Comparison of ENCODE assay signal across 22 cellular contexts in genomic region chr3:14636496-14637087, GRCh38. TPM values are rescaled to one million over a fixed set of nuclear protein-coding genes. Genes with fewer than 3 reads are reported as not detected.
A peak's percentile ranks its signal among the peaks of the same experiment; 100 is the strongest.
DNase-seq lines count a peak whose midpoint lies in the region; ATAC-seq and TF ChIP-seq lines count a peak whose summit lies in the region.
"Had no signal": no experiment of that assay in that cellular context is flagged by ENCODE, and none has a peak within 500 bp of the region (broad histone marks: within the 10 kb centered on the region; RNA-seq: fewer than 3 reads in every experiment).

No MANE protein-coding gene starts in this region.

- H3K27ac Mint-ChIP-seq in endodermal cell, result no peak overlapping the region
- no peak overlapping the region for H3K27ac Mint-ChIP-seq in activated naive CD4-positive, alpha-beta T cell treated with anti-CD3 and anti-CD28 coated beads, Interleukin-2, amount 50 U/mL, for 72 hours
- H3K27ac Mint-ChIP-seq: B cell; CD4-positive, alpha-beta memory T cell; CD4-positive, CD25-positive, alpha-beta regulatory T cell had no signal

- H3K4me3 Mint-ChIP-seq in endodermal cell, result no peak overlapping the region
- H3K4me3 Mint-ChIP-seq: B cell; CD4-positive, alpha-beta memory T cell; CD4-positive, CD25-positive, alpha-beta regulatory T cell; CD8-positive, alpha-beta memory T cell had no signal

- H3K4me3 ChIP-seq in SK-N-SH (ENCODE audit: low read depth in 2 of 2, low read length in 1 of 2) (no peak overlapping the region), HEK293 (ENCODE audit: low read depth, low read length) (no peak overlapping the region), endodermal cell (ENCODE audit: low read length) (no peak overlapping the region)
- H3K4me3 ChIP-seq: A549; BLaER1 treated with 17β-estradiol and CSF1 and Interleukin-3, amounts not matched to agents 10 nM and 100 nM had no signal

- H3K4me2 ChIP-seq in SK-N-SH, result no peak overlapping the region
- H3K4me2 ChIP-seq: A549; BLaER1 treated with 17β-estradiol and CSF1 and Interleukin-3, amounts not matched to agents 10 nM and 100 nM had no signal

- DNase-seq in SK-N-SH (peak; percentile 47), NCI-H69 (lab: John Stamatoyannopoulos, UW) (peak; percentile 7), endodermal cell (peak; percentile 19)
- no peak for DNase-seq in activated naive CD4-positive, alpha-beta T cell treated with anti-CD3 and anti-CD28 coated beads, Interleukin-2, amount 50 U/mL, for 72 hours (ENCODE audit: low spot score in 2 of 2)
- DNase-seq: AML-193; CD4-positive, alpha-beta memory T cell; CD4-positive, CD25-positive, alpha-beta regulatory T cell; CD8-positive, alpha-beta memory T cell; COR-L47; DMS 273 treated with DMSO at 0.1 percent for 48 hours; DMS79 treated with DMSO at 0.1 percent for 48 hours; GF-D8 had no signal

- H3F3A ChIP-seq in SK-N-SH (replicated peaks; ENCODE audit: insufficient read depth), result no peaks in the 10 kb centered on the region

- no peaks in the 10 kb centered on the region for H3K9me3 Mint-ChIP-seq in endodermal cell
- H3K9me3 Mint-ChIP-seq in activated naive CD4-positive, alpha-beta T cell treated with anti-CD3 and anti-CD28 coated beads, Interleukin-2, amount 50 U/mL, for 72 hours, result no peaks in the 10 kb centered on the region
- H3K9me3 Mint-ChIP-seq: CD4-positive, CD25-positive, alpha-beta regulatory T cell; CD8-positive, alpha-beta memory T cell had no signal

- H4K20me1 ChIP-seq in SK-N-SH (ENCODE audit: insufficient read depth), result no peaks in the 10 kb centered on the region
- H4K20me1 ChIP-seq: BLaER1 treated with 17β-estradiol and CSF1 and Interleukin-3, amounts not matched to agents 10 nM and 100 nM had no signal

- POLR2A ChIA-PET in SK-N-SH (lab: Yijun Ruan, JAX), result interaction anchor here (1.0 kb wide), 1 partner anchor 15 kb away, joined by 6 read pairs; the partner anchor contains the start of gene CCDC174
- POLR2A ChIA-PET in HEK293 (lab: Yijun Ruan, JAX), result interaction anchor here (0.5 kb wide), 1 partner anchor 10 kb away, joined by 4 read pairs; no protein-coding TSS in a partner anchor

- peaks cover 60% of the 10 kb centered on the region for H3K27me3 Mint-ChIP-seq in endodermal cell (ENCODE audit: insufficient read depth)

- ATAC-seq in SK-N-SH treated with all-trans-retinoic acid at 6 μM for 48 hours (no peak), HG02938 (IDR thresholded peaks at IDR 0.05; ENCODE audit: unreplicated experiment) (no peak)
- ATAC-seq in activated naive CD4-positive, alpha-beta T cell treated with anti-CD3 and anti-CD28 coated beads, Interleukin-2, amount 50 U/mL, for 72 hours, result no peak
- ATAC-seq: A549 had no signal

- H3K9ac ChIP-seq in SK-N-SH, result no peak overlapping the region
- no peak overlapping the region for H3K9ac ChIP-seq in endodermal cell (ENCODE audit: extremely low read depth, low read length, poor library complexity, severe bottlenecking)
- H3K9ac ChIP-seq: BLaER1 treated with 17β-estradiol and CSF1 and Interleukin-3, amounts not matched to agents 10 nM and 100 nM had no signal

- no peak for TF ChIP-seq EP300 in SK-N-SH (IDR thresholded peaks at IDR 0.05; ENCODE audit: borderline replicate concordance in 1 of 2, low read depth in 1 of 2, low read length in 1 of 2)

- H3K79me2 ChIP-seq in SK-N-SH (ENCODE audit: insufficient read depth), result no peaks in the 10 kb centered on the region

- TF ChIP-seq CTCF in SK-N-SH (IDR thresholded peaks at IDR 0.05), result no peak
- TF ChIP-seq CTCF in HEK293 (tag by site-specific recombination; IDR thresholded peaks at IDR 0.05), result no peak
- TF ChIP-seq CTCF in endodermal cell (conservative IDR thresholded peaks at IDR 0.05), result no peak

- no peak overlapping the region for H2AFZ ChIP-seq in SK-N-SH (ENCODE audit: low read depth)

- H3K4me1 ChIP-seq in SK-N-SH (ENCODE audit: control insufficient read depth in 1 of 2, insufficient read depth in 2 of 2, low read depth in 1 of 2, low read length in 1 of 2), result peaks cover 0 to 8% of the 10 kb centered on the region in 2 experiments; a peak in 1 of 4 replicates
- H3K4me1 ChIP-seq in HEK293 (ENCODE audit: control insufficient read depth, insufficient read depth, low read length), result no peaks in the 10 kb centered on the region
- peaks cover 6% of the 10 kb centered on the region for H3K4me1 ChIP-seq in endodermal cell (ENCODE audit: control insufficient read depth, insufficient read depth, low read length)
- H3K4me1 ChIP-seq: BLaER1 treated with 17β-estradiol and CSF1 and Interleukin-3, amounts not matched to agents 10 nM and 100 nM had no signal

- H3K9me3 ChIP-seq in SK-N-SH, result no peaks in the 10 kb centered on the region
- no peaks in the 10 kb centered on the region for H3K9me3 ChIP-seq in HEK293 (ENCODE audit: control insufficient read depth, insufficient read depth, low read depth, low read length)
- no peaks in the 10 kb centered on the region for H3K9me3 ChIP-seq in endodermal cell (ENCODE audit: control insufficient read depth, low read length)
- H3K9me3 ChIP-seq: A549 had no signal

- peaks cover 1% of the 10 kb centered on the region for H3K4me1 Mint-ChIP-seq in endodermal cell
- H3K4me1 Mint-ChIP-seq: B cell; CD4-positive, alpha-beta memory T cell; CD4-positive, CD25-positive, alpha-beta regulatory T cell; CD8-positive, alpha-beta memory T cell had no signal

- H3K27me3 ChIP-seq in SK-N-SH (ENCODE audit: insufficient read depth) (no peaks in the 10 kb centered on the region), endodermal cell (ENCODE audit: control insufficient read depth, insufficient read depth, low read length, poor library complexity, severe bottlenecking) (peaks cover 36% of the 10 kb centered on the region)
- H3K27me3 ChIP-seq: BLaER1 treated with 17β-estradiol and CSF1 and Interleukin-3, amounts not matched to agents 10 nM and 100 nM had no signal

- TF ChIP-seq RAD21 in SK-N-SH (IDR thresholded peaks at IDR 0.05; ENCODE audit: low read length), result no peak

- CTCF ChIA-PET in SK-N-SH (lab: Yijun Ruan, JAX) (interaction anchor here (0.6 to 3.2 kb wide), 5 partner anchors 10 to 285 kb away, joined by 3 to 18 read pairs (median 5); partner anchors contain the start of gene CCDC174), HEK293 (lab: Yijun Ruan, JAX) (interaction anchor here (1.3 to 2.0 kb wide), 6 partner anchors 15 to 375 kb away, joined by 4 to 10 read pairs (median 4); partner anchors contain the start of gene CCDC174)

- H3K36me3 Mint-ChIP-seq in endodermal cell (ENCODE audit: low read depth), result no peaks in the 10 kb centered on the region
- no peaks in the 10 kb centered on the region for H3K36me3 Mint-ChIP-seq in activated naive CD4-positive, alpha-beta T cell treated with anti-CD3 and anti-CD28 coated beads, Interleukin-2, amount 50 U/mL, for 72 hours
- H3K36me3 Mint-ChIP-seq: CD4-positive, alpha-beta memory T cell; CD4-positive, CD25-positive, alpha-beta regulatory T cell; CD8-positive, alpha-beta memory T cell had no signal

- no peaks in the 10 kb centered on the region for H3K9me2 ChIP-seq in SK-N-SH

- 34% methylated on average over 2 of the region's 4 CpGs for WGBS in SK-N-SH (ENCODE audit: low lambda C conversion rate)
- 71 to 80% methylated on average over 3 to 4 of the region's 4 CpGs for WGBS in endodermal cell (ENCODE audit: insufficient coverage in 1 of 2, insufficient read length in 1 of 2), 2 experiments

- no peaks in the 10 kb centered on the region for H3K36me3 ChIP-seq in SK-N-SH (replicated peaks in 1 of 2; ENCODE audit: control insufficient read depth in 1 of 2, insufficient read depth in 2 of 2, low read length in 1 of 2)
- H3K36me3 ChIP-seq in HEK293 (ENCODE audit: control insufficient read depth in 2 of 2, insufficient read depth in 1 of 2, low read length in 2 of 2), result no peaks in the 10 kb centered on the region
- no peaks in the 10 kb centered on the region for H3K36me3 ChIP-seq in endodermal cell (ENCODE audit: control insufficient read depth, insufficient read depth, low read length)
- H3K36me3 ChIP-seq: BLaER1 treated with 17β-estradiol and CSF1 and Interleukin-3, amounts not matched to agents 10 nM and 100 nM had no signal

- H3K27ac ChIP-seq in SK-N-SH (ENCODE audit: low read depth in 2 of 2, low read length in 1 of 2) (no peak overlapping the region; a peak in 1 of 4 replicates), HEK293 (ENCODE audit: extremely low read depth, low read depth, low read length) (no peak overlapping the region), endodermal cell (ENCODE audit: low read depth, low read length) (no peak overlapping the region)
- H3K27ac ChIP-seq: 22Rv1; A549; BLaER1 treated with 17β-estradiol and CSF1 and Interleukin-3, amounts not matched to agents 10 nM and 100 nM; C4-2B had no signal

TF ChIP-seq in SK-N-SH, 30 proteins besides CTCF, POLR2A, EP300 and RAD21 (continues in another document):
- TF ChIP-seq RCOR1 (IDR thresholded peaks at IDR 0.05; ENCODE audit: low read length) (no peak), GATA2 (CRISPR knock-in tag; IDR thresholded peaks at IDR 0.05) (peak; percentile 77), MEF2A (IDR thresholded peaks at IDR 0.05; ENCODE audit: borderline replicate concordance, low read depth) (no peak)

TF ChIP-seq in SK-N-SH treated with all-trans-retinoic acid at 6 μM for 48 hours, 23 proteins besides CTCF, POLR2A, EP300 and RAD21 (continues in another document):
- no peak for TF ChIP-seq PPARA (CRISPR knock-in tag; IDR thresholded peaks at IDR 0.05; ENCODE audit: borderline replicate concordance)
- TF ChIP-seq RARB (CRISPR knock-in tag; IDR thresholded peaks at IDR 0.05), result no peak
- no peak for TF ChIP-seq ZC3H10 (CRISPR knock-in tag; IDR thresholded peaks at IDR 0.05)

TF ChIP-seq in HEK293, 187 proteins besides CTCF, POLR2A, EP300 and RAD21:
- peak; percentile 94 for TF ChIP-seq ZNF37A (tag by site-specific recombination; IDR thresholded peaks at IDR 0.05)
- no peak for TF ChIP-seq HOXD13 (CRISPR knock-in tag; IDR thresholded peaks at IDR 0.05; ENCODE audit: borderline replicate concordance)

RNA-seq across cellular contexts. Expression of gene CCDC174, which starts 15.0 kb away (rescaled TPM):
- polyA plus RNA-seq in SK-N-SH (2012; rRNA removed), result 6.6 and 8.5 TPM in 2 replicates
- 7.5 and 9.3 TPM in 2 replicates for polyA plus RNA-seq in SK-N-SH (2012; cell fraction: cytosol; rRNA removed)
- 15.9 and 19.3 TPM in 2 replicates for polyA plus RNA-seq in SK-N-SH (2012; cell fraction: nucleus; rRNA removed)
- total RNA-seq in endodermal cell, result 10 to 100 TPM; 18.7 to 20.1 TPM
- 20.8 TPM for polyA plus RNA-seq in endodermal cell (2013, experiment 1 of 2)
- polyA plus RNA-seq in endodermal cell (2013, experiment 2 of 2), result 16.6 TPM
- 10 to 100 TPM; 19.8 to 23.3 TPM for total RNA-seq in activated naive CD4-positive, alpha-beta T cell treated with anti-CD3 and anti-CD28 coated beads, Interleukin-2, amount 50 U/mL, for 72 hours

RNA-seq across cellular contexts. Expression of gene C3orf20, which starts 38.3 kb away (rescaled TPM):
- not detected in 2 replicates for polyA plus RNA-seq in SK-N-SH (2012; rRNA removed)
- not detected in 2 replicates for polyA plus RNA-seq in SK-N-SH (2012; cell fraction: cytosol; rRNA removed)
- 0.01 and 0.12 TPM in 2 replicates for polyA plus RNA-seq in SK-N-SH (2012; cell fraction: nucleus; rRNA removed)
- not detected for total RNA-seq in endodermal cell
- polyA plus RNA-seq in endodermal cell (2013, experiment 1 of 2), result not detected
- not detected for polyA plus RNA-seq in endodermal cell (2013, experiment 2 of 2)
- under 1 TPM in 1 of 2 donors, not detected in 1; 0.56 TPM for total RNA-seq in activated naive CD4-positive, alpha-beta T cell treated with anti-CD3 and anti-CD28 coated beads, Interleukin-2, amount 50 U/mL, for 72 hours
- total RNA-seq: A172 had no signal
- polyA plus RNA-seq: BJ; CD4-positive, alpha-beta memory T cell; CD4-positive, CD25-positive, alpha-beta regulatory T cell; CD8-positive, alpha-beta memory T cell had no signal

Comparison
In these comparisons a context has a peak if more than half of its experiments do, and no peak if none do; other contexts are left out.
1. DNase-seq: peak in SK-N-SH (single experiment), NCI-H69 (single experiment) and endodermal cell (single experiment); none in activated naive CD4-positive, alpha-beta T cell treated with anti-CD3 and anti-CD28 coated beads, Interleukin-2, amount 50 U/mL, for 72 hours (0 of 2).